ENCODE assay signal across 7 cellular contexts in the genomic region with DNA sequence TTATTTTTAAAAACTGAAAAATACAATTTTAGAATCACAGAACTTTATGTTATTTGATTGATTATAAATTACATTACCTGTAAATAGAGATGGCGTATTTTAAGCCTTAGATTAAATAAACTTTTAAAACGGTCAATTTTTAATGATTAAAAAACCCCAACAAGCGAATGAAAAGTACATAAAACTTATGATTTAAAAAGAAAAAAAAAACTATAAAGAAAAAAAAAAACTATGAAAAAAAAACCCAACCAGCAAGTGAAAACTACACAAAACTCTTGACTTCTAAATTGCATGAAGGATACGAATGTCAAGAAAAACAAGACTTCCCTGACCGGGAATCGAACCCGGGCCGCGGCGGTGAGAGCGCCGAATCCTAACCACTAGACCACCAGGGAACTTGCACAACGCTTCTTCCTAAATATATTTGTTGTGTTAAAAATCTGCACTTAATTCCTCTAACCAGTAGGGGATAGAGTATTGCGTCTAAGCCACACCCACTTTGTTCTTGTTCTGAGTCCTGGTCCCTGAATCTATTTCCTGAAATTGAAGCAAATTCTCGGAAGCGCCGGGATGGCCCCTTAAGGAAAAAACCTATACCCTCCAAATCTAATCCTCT. TPM values are rescaled to one million over a fixed set of nuclear protein-coding genes. Genes with fewer than 3 reads are reported as not detected.
DNase-seq lines count a peak whose midpoint lies in the region; ATAC-seq, FAIRE-seq and TF ChIP-seq lines count a peak whose summit lies in the region.

No MANE protein-coding gene starts in this region.

- in situ Hi-C loops in gastrocnemius medialis (cut with MboI; ENCODE audit: low sequenced_read_pairs in 4 of 4) = loop anchor here in 2 of 4 donors (10.0 kb wide), 2 partner anchors 175 to 195 kb away; a partner anchor contains a TSS

- TF ChIP-seq POLR2A in gastrocnemius medialis (IDR thresholded peaks at IDR 0.05) = no peak

- H3K9me3 ChIP-seq in iPS-15b (ENCODE audit: control insufficient read depth, insufficient read depth, low read length) (no peaks in the 10 kb centered on the region), gastrocnemius medialis (no peaks in the 10 kb centered on the region)

- peak overlapping the region; percentile 80 for H3K9ac ChIP-seq in iPS-15b (ENCODE audit: low read depth, low read length)

- H3K4me3 ChIP-seq in iPS-15b (ENCODE audit: low read depth, low read length) (peak overlapping the region; percentile 97), gastrocnemius medialis (peak overlapping the region; percentile 65 to 80 (median 75))

- peak; percentile 17 to 52 (median 44) for TF ChIP-seq CTCF in gastrocnemius medialis (IDR thresholded peaks at IDR 0.05 in 4 of 5, conservative IDR thresholded peaks at IDR 0.05 in 1 of 5)

- H3K4me1 ChIP-seq in iPS-15b (ENCODE audit: control insufficient read depth, insufficient read depth, low read length) = peaks cover 5% of the 10 kb centered on the region
- peaks cover 0 to 5% of the 10 kb centered on the region in 2 donors for H3K4me1 ChIP-seq in gastrocnemius medialis

- peak overlapping the region; percentile 91 to 97 (median 95) for H3K27ac ChIP-seq in gastrocnemius medialis

- no peaks in the 10 kb centered on the region for H3K36me3 ChIP-seq in iPS-15b (ENCODE audit: control insufficient read depth, insufficient read depth, low read length)
- H3K36me3 ChIP-seq in gastrocnemius medialis = no peaks in the 10 kb centered on the region

- ATAC-seq in GM18508 (IDR thresholded peaks at IDR 0.05; ENCODE audit: insufficient read depth, unreplicated experiment) (peak; percentile 78), HG03039 (IDR thresholded peaks at IDR 0.05; ENCODE audit: unreplicated experiment) (peak; percentile 87), gastrocnemius medialis (peak; percentile 92 to 94)

- DNase-seq in NCI-H2081 (lab: John Stamatoyannopoulos, UW) (peak; percentile 83 to 88), brain pericyte (ENCODE audit: low read depth, low spot score) (peak; percentile 87), gastrocnemius medialis (peak; percentile 67 to 74)

- H3K27me3 ChIP-seq in iPS-15b (ENCODE audit: control insufficient read depth, insufficient read depth, low read length) (no peaks in the 10 kb centered on the region), gastrocnemius medialis (no peaks in the 10 kb centered on the region)

- FAIRE-seq in TTC549 (lab: Jason Lieb, UNC) = peak; percentile 78

- intact Hi-C loops in gastrocnemius medialis (cut with DNase I; ENCODE audit: low total_unique reads) = loop anchor here (1.0 to 10.0 kb wide), 5 partner anchors 10 to 815 kb away; a partner anchor contains a TSS

RNA-seq across cellular contexts. Expression of a gene that starts 10.7 kb away (rescaled TPM):
- total RNA-seq in gastrocnemius medialis = 1 to 10 TPM; 7.0 to 9.5 (median 9.2) TPM

RNA-seq across cellular contexts. Expression of a gene that starts 30.6 kb away (rescaled TPM):
- total RNA-seq in gastrocnemius medialis = 1 to 10 TPM; 5.9 to 9.0 (median 7.4) TPM

Comparison
In these comparisons a context has a peak if more than half of its experiments do, and no peak if none do; other contexts are left out.
1. Peak in every context shown above with its lines: DNase-seq, ATAC-seq, H3K4me3 ChIP-seq and H3K27ac ChIP-seq.